Comparison of ENCODE assay signal across 40 cellular contexts in genomic region chr2:148263890-148264289, GRCh38.
"Had no signal": no experiment of that assay in that cellular context is flagged by ENCODE, and none has a peak within 500 bp of the region (broad histone marks: within the 10 kb centered on the region; RNA-seq: fewer than 3 reads in every experiment).

No MANE protein-coding gene starts in this region.

- H3K4me3 Mint-ChIP-seq: activated naive CD4-positive, alpha-beta T cell treated with anti-CD3 and anti-CD28 coated beads for 36 hours; activated naive CD4-positive, alpha-beta T cell treated with anti-CD3 and anti-CD28 coated beads, Interleukin-2, amount 10 ng/mL, durations not matched to agents 7 days and 5 days; activated naive CD4-positive, alpha-beta T cell treated with anti-CD3 and anti-CD28 coated beads, Interleukin-2, amount 50 U/mL, for 24 hours; activated naive CD8-positive, alpha-beta T cell; activated naive CD8-positive, alpha-beta T cell treated with anti-CD3 and anti-CD28 coated beads for 36 hours; activated naive CD8-positive, alpha-beta T cell treated with anti-CD3 and anti-CD28 coated beads, Interleukin-2, amount 10 ng/mL, durations not matched to agents 7 days and 5 days; activated naive CD8-positive, alpha-beta T cell treated with anti-CD3 and anti-CD28 coated beads, Interleukin-2, amount 50 U/mL, for 24 hours; activated T-cell treated with anti-CD3 and anti-CD28 coated beads, Interleukin-2, amount 50 U/mL, for 24 hours; activated T-cell treated with anti-CD3 and anti-CD28 coated beads, Interleukin-2, amount 50 U/mL, for 4 hours; activated T-cell treated with anti-CD3 and anti-CD28 coated beads, Interleukin-2, amount 50 U/mL, for 72 hours; activated T-helper 1 cell treated with anti-CD3 and anti-CD28 coated beads, Interleukin-12 subunit alpha, Interleukin-12 subunit beta, Interleukin-2, Interleukin-4 antibody, amounts not matched to agents 30 ng/mL and 10 ng/mL and 1 ng/mL, durations not matched to agents 14 hours and 24 hours and 36 hours; activated T-helper 17 cell treated with anti-CD3 and anti-CD28 coated beads, Interleukin-2, amount 50 U/mL, for 72 hours; brain; central memory CD8-positive, alpha-beta T cell had no signal

- H3K9me3 Mint-ChIP-seq: central memory CD8-positive, alpha-beta T cell had no signal

- H3K4me3 ChIP-seq: adrenal gland, ascending aorta, body of pancreas, breast epithelium, cardiac muscle cell had no signal

- H3K27ac Mint-ChIP-seq: activated naive CD4-positive, alpha-beta T cell treated with anti-CD3 and anti-CD28 coated beads for 36 hours; activated naive CD4-positive, alpha-beta T cell treated with anti-CD3 and anti-CD28 coated beads, Interleukin-2, amount 10 ng/mL, durations not matched to agents 7 days and 5 days; activated naive CD4-positive, alpha-beta T cell treated with anti-CD3 and anti-CD28 coated beads, Interleukin-2, amount 50 U/mL, for 24 hours; activated naive CD4-positive, alpha-beta T cell treated with anti-CD3 and anti-CD28 coated beads, Interleukin-2, amount 50 U/mL, for 72 hours; activated naive CD8-positive, alpha-beta T cell; activated naive CD8-positive, alpha-beta T cell treated with anti-CD3 and anti-CD28 coated beads for 36 hours; activated naive CD8-positive, alpha-beta T cell treated with anti-CD3 and anti-CD28 coated beads, Interleukin-2, amount 10 ng/mL, durations not matched to agents 7 days and 5 days; activated naive CD8-positive, alpha-beta T cell treated with anti-CD3 and anti-CD28 coated beads, Interleukin-2, amount 50 U/mL, for 24 hours; activated T-cell treated with anti-CD3 and anti-CD28 coated beads, Interleukin-2, amount 50 U/mL, for 24 hours; activated T-cell treated with anti-CD3 and anti-CD28 coated beads, Interleukin-2, amount 50 U/mL, for 72 hours; activated T-helper 1 cell treated with anti-CD3 and anti-CD28 coated beads, Interleukin-12 subunit alpha, Interleukin-12 subunit beta, Interleukin-2, Interleukin-4 antibody, amounts not matched to agents 30 ng/mL and 10 ng/mL and 1 ng/mL, durations not matched to agents 14 hours and 24 hours and 36 hours; activated T-helper 17 cell treated with anti-CD3 and anti-CD28 coated beads, Interleukin-2, amount 50 U/mL, for 72 hours; activated T-helper 2 cell treated with anti-CD3 and anti-CD28 coated beads, Interferon-gamma antibody, Interleukin-2, Interleukin-4, amounts not matched to agents 10 μg/mL and 5 μg/mL and 100 μg/mL, durations not matched to agents 14 hours and 24 hours and 36 hours; brain had no signal

- H3K27ac ChIP-seq: adrenal gland, ascending aorta, body of pancreas, brain microvascular endothelial cell, breast epithelium, cardiac muscle cell had no signal

- H3K27me3 ChIP-seq: adrenal gland, ascending aorta, body of pancreas, brain microvascular endothelial cell, breast epithelium, cardiac muscle cell had no signal

- H3K4me1 ChIP-seq: adrenal gland, ascending aorta, body of pancreas, breast epithelium had no signal

- H3K27me3 Mint-ChIP-seq: activated naive CD4-positive, alpha-beta T cell treated with anti-CD3 and anti-CD28 coated beads, Interleukin-2, amount 10 ng/mL, durations not matched to agents 7 days and 5 days; activated naive CD4-positive, alpha-beta T cell treated with anti-CD3 and anti-CD28 coated beads, Interleukin-2, amount 50 U/mL, for 24 hours; activated naive CD8-positive, alpha-beta T cell; activated naive CD8-positive, alpha-beta T cell treated with anti-CD3 and anti-CD28 coated beads for 36 hours; activated naive CD8-positive, alpha-beta T cell treated with anti-CD3 and anti-CD28 coated beads, Interleukin-2, amount 10 ng/mL, durations not matched to agents 7 days and 5 days; activated naive CD8-positive, alpha-beta T cell treated with anti-CD3 and anti-CD28 coated beads, Interleukin-2, amount 50 U/mL, for 24 hours; activated T-cell treated with anti-CD3 and anti-CD28 coated beads, Interleukin-2, amount 50 U/mL, for 24 hours; activated T-helper 17 cell treated with anti-CD3 and anti-CD28 coated beads, Interleukin-2, amount 50 U/mL, for 72 hours; central memory CD8-positive, alpha-beta T cell had no signal

- H3K9me3 ChIP-seq: adrenal gland, ascending aorta, body of pancreas had no signal

- H3K36me3 ChIP-seq: adrenal gland, ascending aorta, brain microvascular endothelial cell, breast epithelium, cardiac muscle cell had no signal

- ATAC-seq: activated naive CD4-positive, alpha-beta T cell treated with anti-CD3 and anti-CD28 coated beads, Interleukin-2, amount 50 U/mL, for 72 hours; activated naive CD8-positive, alpha-beta T cell treated with anti-CD3 and anti-CD28 coated beads, Interleukin-2, amount 50 U/mL, for 24 hours; activated T-cell treated with anti-CD3 and anti-CD28 coated beads, Interleukin-2, amount 50 U/mL, for 4 hours; activated T-cell treated with anti-CD3 and anti-CD28 coated beads, Interleukin-2, amount 50 U/mL, for 72 hours; activated T-helper 17 cell treated with anti-CD3 and anti-CD28 coated beads, Interleukin-2, amount 50 U/mL, for 72 hours; body of pancreas had no signal

- DNase-seq: activated effector memory CD4-positive, alpha-beta T cell treated with anti-CD3 and anti-CD28 coated beads, Interleukin-2, amount 50 U/mL, for 16 hours; activated effector memory CD4-positive, alpha-beta T cell treated with Interleukin-2 at 50 U/mL for 16 hours; activated gamma-delta T cell; activated gamma-delta T cell treated with Interleukin-2 at 50 U/mL for 16 hours; activated naive CD4-positive, alpha-beta T cell; activated naive CD4-positive, alpha-beta T cell treated with anti-CD3 and anti-CD28 coated beads for 36 hours; activated naive CD4-positive, alpha-beta T cell treated with anti-CD3 and anti-CD28 coated beads, Interleukin-2, amount 10 ng/mL, durations not matched to agents 7 days and 5 days; activated naive CD4-positive, alpha-beta T cell treated with anti-CD3 and anti-CD28 coated beads, Interleukin-2, amount 50 U/mL, for 16 hours; activated naive CD4-positive, alpha-beta T cell treated with Interleukin-2 at 50 U/mL for 16 hours; activated naive CD8-positive, alpha-beta T cell treated with anti-CD3 and anti-CD28 coated beads for 36 hours; activated naive CD8-positive, alpha-beta T cell treated with anti-CD3 and anti-CD28 coated beads, Interleukin-2, amount 10 ng/mL, durations not matched to agents 7 days and 5 days; activated naive CD8-positive, alpha-beta T cell treated with anti-CD3 and anti-CD28 coated beads, Interleukin-2, amount 50 U/mL, for 24 hours; activated T-cell treated with anti-CD3 and anti-CD28 coated beads, Interleukin-2, amount 50 U/mL, for 1 hour; activated T-cell treated with anti-CD3 and anti-CD28 coated beads, Interleukin-2, amount 50 U/mL, for 24 hours; activated T-cell treated with anti-CD3 and anti-CD28 coated beads, Interleukin-2, amount 50 U/mL, for 4 hours; activated T-cell treated with anti-CD3 and anti-CD28 coated beads, Interleukin-2, amount 50 U/mL, for 48 hours; activated T-cell treated with anti-CD3 and anti-CD28 coated beads, Interleukin-2, amount 50 U/mL, for 72 hours; adrenal gland; amniotic stem cell; amygdala; anterior cingulate cortex; aorta; body of pancreas; brain microvascular endothelial cell; caudate nucleus; central memory CD4-positive, alpha-beta T cell; cerebellar nuclear complex had no signal

- H3K4me1 Mint-ChIP-seq: activated naive CD4-positive, alpha-beta T cell treated with anti-CD3 and anti-CD28 coated beads, Interleukin-2, amount 10 ng/mL, durations not matched to agents 7 days and 5 days; activated naive CD4-positive, alpha-beta T cell treated with anti-CD3 and anti-CD28 coated beads, Interleukin-2, amount 50 U/mL, for 24 hours; activated naive CD8-positive, alpha-beta T cell treated with anti-CD3 and anti-CD28 coated beads, Interleukin-2, amount 10 ng/mL, durations not matched to agents 7 days and 5 days; activated naive CD8-positive, alpha-beta T cell treated with anti-CD3 and anti-CD28 coated beads, Interleukin-2, amount 50 U/mL, for 24 hours; activated T-helper 17 cell treated with anti-CD3 and anti-CD28 coated beads, Interleukin-2, amount 50 U/mL, for 72 hours; central memory CD8-positive, alpha-beta T cell had no signal

- FAIRE-seq: astrocyte, bronchial epithelial cell had no signal
